22 cellular contexts compared by ENCODE assay signal in genomic region chr2:40823465-40823864, GRCh38.
"Had no signal": no experiment of that assay in that cellular context is flagged by ENCODE, and none has a peak within 500 bp of the region (broad histone marks: within the 10 kb centered on the region; RNA-seq: fewer than 3 reads in every experiment).

No MANE protein-coding gene starts in this region.

- DNase-seq: effector memory CD4-positive, alpha-beta T cell; gastrocnemius medialis; heart right ventricle; immature natural killer cell; left cardiac atrium; left ventricle myocardium inferior; lower lobe of right lung; natural killer cell; posterior cingulate gyrus; sigmoid colon; stimulated activated CD4-positive, alpha-beta T cell treated with anti-CD3 and anti-CD28 coated beads, Interleukin-12 subunit alpha, Interleukin-12 subunit beta, amount 100 ng/mL, for 4 hours; stimulated activated naive CD4-positive, alpha-beta T cell; stomach; substantia nigra; transverse colon had no signal

- H3K27ac Mint-ChIP-seq: immature natural killer cell, memory B cell, mesothelial cell of epicardium, natural killer cell had no signal

- H3K36me3 ChIP-seq: gastrocnemius medialis, heart right ventricle, left ventricle myocardium inferior, lower lobe of right lung, right atrium auricular region, sigmoid colon, stomach, thoracic aorta, transverse colon had no signal

- H3K27ac ChIP-seq: gastrocnemius medialis, heart right ventricle, left ventricle myocardium inferior, lower lobe of right lung, right atrium auricular region, sigmoid colon, skin epidermis, stomach, thoracic aorta, transverse colon had no signal

- H3K36me3 Mint-ChIP-seq: immature natural killer cell, memory B cell, mesothelial cell of epicardium, natural killer cell had no signal

- H3K27me3 Mint-ChIP-seq: memory B cell had no signal

- H3K4me1 ChIP-seq: gastrocnemius medialis, lower lobe of right lung, sigmoid colon, stomach, transverse colon had no signal

- H3K4me1 Mint-ChIP-seq: memory B cell, natural killer cell, neural crest cell had no signal

- H3K4me3 ChIP-seq: gastrocnemius medialis, heart right ventricle, left ventricle myocardium inferior, lower lobe of right lung, right atrium auricular region, sigmoid colon, skin epidermis, stomach, thoracic aorta, transverse colon had no signal

- H3K9me3 Mint-ChIP-seq: memory B cell, neural crest cell had no signal

- H3K4me3 Mint-ChIP-seq: immature natural killer cell, memory B cell, mesothelial cell of epicardium, natural killer cell, neural crest cell had no signal

- H3K27me3 ChIP-seq: gastrocnemius medialis, heart right ventricle, right atrium auricular region, sigmoid colon, stomach, transverse colon had no signal

- H3K9me3 ChIP-seq: gastrocnemius medialis, heart right ventricle, left ventricle myocardium inferior, lower lobe of right lung, right atrium auricular region, stomach, thoracic aorta, transverse colon had no signal

- ATAC-seq: esophagus mucosa, gastrocnemius medialis, lower lobe of right lung, natural killer cell had no signal
